14 cellular contexts compared by ENCODE assay signal in the genomic region with DNA sequence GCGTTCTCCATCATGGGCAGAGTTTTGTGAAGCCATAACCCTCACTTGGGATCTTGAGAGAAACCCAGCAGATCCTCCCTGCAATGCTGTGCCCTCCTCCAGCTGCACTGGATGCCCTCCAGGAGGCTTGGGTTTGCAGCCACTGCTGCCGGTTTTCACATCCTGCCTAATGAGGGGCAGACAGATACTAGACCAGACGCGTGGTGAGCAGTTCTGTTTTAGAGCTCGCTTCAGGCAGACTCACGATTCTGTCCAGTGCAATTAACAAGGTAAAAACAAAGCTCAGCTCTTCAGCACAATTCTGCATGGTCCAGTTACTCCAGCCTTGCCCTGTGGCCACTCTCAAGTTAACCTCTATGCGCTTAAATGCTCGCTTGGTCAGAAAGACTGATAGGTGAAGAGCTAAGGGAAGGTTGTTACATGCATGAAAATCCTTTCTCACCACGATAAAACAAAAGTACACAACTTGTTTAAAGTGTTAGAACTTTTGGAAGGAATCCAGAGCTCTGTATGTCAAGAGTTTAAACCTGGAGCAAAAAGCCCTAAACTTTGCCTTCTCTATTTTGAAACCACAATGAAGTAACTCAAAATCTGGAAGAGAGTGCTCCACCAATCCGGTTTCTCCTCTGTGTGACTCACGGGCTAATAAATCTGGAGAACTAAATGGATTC.
DNase-seq lines count a peak whose midpoint lies in the region; ATAC-seq and TF ChIP-seq lines count a peak whose summit lies in the region.
"Had no signal": no experiment of that assay in that cellular context is flagged by ENCODE, and none has a peak within 500 bp of the region (broad histone marks: within the 10 kb centered on the region; RNA-seq: fewer than 3 reads in every experiment).

No MANE protein-coding gene starts in this region.

- H3K9me3 ChIP-seq in PC-3 (ENCODE audit: low read length): peaks cover 16% of the 10 kb centered on the region
- H3K9me3 ChIP-seq in suprapubic skin: no peaks in the 10 kb centered on the region
- H3K9me3 ChIP-seq: body of pancreas, SJSA1, uterus had no signal

- TF ChIP-seq POLR2A in suprapubic skin (IDR thresholded peaks at IDR 0.05): no peak

- H3K4me3 ChIP-seq in PC-3 (ENCODE audit: low read length) (peak overlapping the region; percentile 17; the same call in 1 of the 2 replicates), suprapubic skin (peak overlapping the region; percentile 8)
- H3K4me3 ChIP-seq: body of pancreas, SJSA1, uterus had no signal

- H3K36me3 ChIP-seq in PC-3 (ENCODE audit: low read depth, low read length) (no peaks in the 10 kb centered on the region), suprapubic skin (no peaks in the 10 kb centered on the region)
- H3K36me3 ChIP-seq: SJSA1, uterus had no signal

- DNase-seq in GM04503 (ENCODE audit: low read depth) (peak; percentile 64), PC-3 (peak; percentile 80), left kidney (ENCODE audit: low read depth, low spot score) (peak; percentile 43), suprapubic skin (ENCODE audit: low spot score in 2 of 2) (no peak)
- DNase-seq in activated effector memory CD4-positive, alpha-beta T cell treated with anti-CD3 and anti-CD28 coated beads, Interleukin-2, amount 50 U/mL, for 16 hours: no peak
- DNase-seq: activated CD8-positive, alpha-beta T cell treated with anti-CD3 and anti-CD28 coated beads, Interleukin-2, amount 10 ng/mL, durations not matched to agents 7 days and 5 days; body of pancreas; COR-L47; MV-4-11; NCI-H2171 had no signal

- H3F3A ChIP-seq in PC-3 (ENCODE audit: low read length, unreplicated experiment): no peaks in the 10 kb centered on the region

- no peaks in the 10 kb centered on the region for H4K20me1 ChIP-seq in PC-3 (ENCODE audit: low read length)

- H3K27me3 ChIP-seq in PC-3 (ENCODE audit: low read length) (no peaks in the 10 kb centered on the region), suprapubic skin (no peaks in the 10 kb centered on the region)
- H3K27me3 ChIP-seq: body of pancreas, SJSA1, uterus had no signal

- ATAC-seq in PC-3 (no peak), GM21528 (IDR thresholded peaks at IDR 0.05; ENCODE audit: low FRiP score, unreplicated experiment) (no peak), GM21367 (IDR thresholded peaks at IDR 0.05; ENCODE audit: unreplicated experiment) (no peak)
- ATAC-seq: activated CD8-positive, alpha-beta T cell treated with anti-CD3 and anti-CD28 coated beads, Interleukin-2, amount 10 ng/mL, durations not matched to agents 7 days and 5 days; body of pancreas had no signal

- peak overlapping the region; percentile 39 for H3K27ac ChIP-seq in PC-3 (ENCODE audit: low read length)
- no peak overlapping the region for H3K27ac ChIP-seq in suprapubic skin
- H3K27ac ChIP-seq: body of pancreas, SJSA1 had no signal

- H3K4me1 ChIP-seq in PC-3 (ENCODE audit: insufficient read depth, low read length) (peaks cover 12% of the 10 kb centered on the region), suprapubic skin (no peaks in the 10 kb centered on the region)
- H3K4me1 ChIP-seq: body of pancreas, SJSA1, uterus had no signal

- BruUV-seq in PC-3 (replicated peaks; lab: Mats Ljungman, UMichigan): no TSS peak

- no peak for TF ChIP-seq CTCF in PC-3 (conservative IDR thresholded peaks at IDR 0.05; ENCODE audit: low read depth, low read length)
- no peak for TF ChIP-seq CTCF in suprapubic skin (IDR thresholded peaks at IDR 0.05)

- H2AFZ ChIP-seq in PC-3 (ENCODE audit: low read length): 0 out of 2 replicates have a peak overlapping the region, but pooled peaks have one; percentile 19

- 36% methylated on average over 11 of the region's 11 CpGs for WGBS in suprapubic skin

- H3K9ac ChIP-seq in PC-3 (ENCODE audit: low read length): no peak overlapping the region

- POLR2A ChIA-PET in PC-3 (lab: Charles Lee; ENCODE audit: unreplicated experiment): no interaction called here

- intact Hi-C loops in PC-3 (cut with micrococcal nuclease): no loop called here

- CTCF ChIA-PET in PC-3 (lab: Charles Lee): no interaction called here

- H3K4me2 ChIP-seq in PC-3 (ENCODE audit: low read length): peak overlapping the region; percentile 66

- H3K9me2 ChIP-seq in PC-3 (replicated peaks; ENCODE audit: low read length): no peaks in the 10 kb centered on the region

- H3K79me2 ChIP-seq in PC-3 (ENCODE audit: low read length): no peaks in the 10 kb centered on the region

- no peak for TF ChIP-seq EP300 in suprapubic skin (IDR thresholded peaks at IDR 0.05)

Comparison
In these comparisons a context has a peak if more than half of its experiments do, and no peak if none do; other contexts are left out.
1. DNase-seq: peak in GM04503 (single experiment), PC-3 (single experiment) and left kidney (single experiment); none in suprapubic skin (0 of 2) and activated effector memory CD4-positive, alpha-beta T cell treated with anti-CD3 and anti-CD28 coated beads, Interleukin-2, amount 50 U/mL, for 16 hours (single experiment).